ENCODE assay signal across 19 cellular contexts in genomic region chr3:33900809-33901505, GRCh38.
"Had no signal": no experiment of that assay in that cellular context is flagged by ENCODE, and none has a peak within 500 bp of the region (broad histone marks: within the 10 kb centered on the region; RNA-seq: fewer than 3 reads in every experiment).

No MANE protein-coding gene starts in this region.

- DNase-seq: activated CD4-positive, alpha-beta T cell treated with anti-CD3 and anti-CD28 coated beads, Interleukin-2, amount 10 ng/mL, durations not matched to agents 7 days and 5 days; activated naive CD4-positive, alpha-beta T cell; activated naive CD8-positive, alpha-beta T cell treated with anti-CD3 and anti-CD28 coated beads, Interleukin-2, amount 10 ng/mL, durations not matched to agents 7 days and 5 days; esophagus squamous epithelium; foreskin melanocyte; heart right ventricle; left ventricle myocardium inferior; natural killer cell; nucleus accumbens; stimulated activated CD4-positive, alpha-beta T cell treated with anti-CD3 and anti-CD28 coated beads, Interleukin-15, amount 100 ng/mL, for 24 hours; stimulated activated CD4-positive, alpha-beta T cell treated with anti-CD3 and anti-CD28 coated beads, Interleukin-4, amount 100 ng/mL, for 24 hours; stimulated activated naive CD4-positive, alpha-beta T cell; substantia nigra; T-helper 17 cell; transverse colon had no signal

- H3K27me3 ChIP-seq: esophagus squamous epithelium, heart right ventricle, transverse colon had no signal

- H3K27ac Mint-ChIP-seq: activated CD4-positive, alpha-beta T cell treated with anti-CD3 and anti-CD28 coated beads, Interleukin-2, amount 10 ng/mL, durations not matched to agents 7 days and 5 days; activated naive CD8-positive, alpha-beta T cell treated with anti-CD3 and anti-CD28 coated beads, Interleukin-2, amount 10 ng/mL, durations not matched to agents 7 days and 5 days; activated T-helper 1 cell treated with anti-CD3 and anti-CD28 coated beads, Interleukin-12 subunit alpha, Interleukin-12 subunit beta, Interleukin-2, Interleukin-4 antibody, amounts not matched to agents 30 ng/mL and 10 ng/mL and 1 ng/mL, durations not matched to agents 14 hours and 24 hours and 36 hours; brain; natural killer cell; T-helper 17 cell had no signal

- H3K36me3 ChIP-seq: esophagus squamous epithelium, heart right ventricle, left ventricle myocardium inferior, transverse colon had no signal

- H3K9me3 ChIP-seq: esophagus squamous epithelium, heart right ventricle, left ventricle myocardium inferior, transverse colon had no signal

- H3K4me3 Mint-ChIP-seq: activated CD4-positive, alpha-beta T cell treated with anti-CD3 and anti-CD28 coated beads, Interleukin-2, amount 10 ng/mL, durations not matched to agents 7 days and 5 days; activated naive CD8-positive, alpha-beta T cell treated with anti-CD3 and anti-CD28 coated beads, Interleukin-2, amount 10 ng/mL, durations not matched to agents 7 days and 5 days; activated T-helper 1 cell treated with anti-CD3 and anti-CD28 coated beads, Interleukin-12 subunit alpha, Interleukin-12 subunit beta, Interleukin-2, Interleukin-4 antibody, amounts not matched to agents 30 ng/mL and 10 ng/mL and 1 ng/mL, durations not matched to agents 14 hours and 24 hours and 36 hours; central memory CD8-positive, alpha-beta T cell; natural killer cell; T-helper 17 cell had no signal

- H3K4me1 Mint-ChIP-seq: activated CD4-positive, alpha-beta T cell treated with anti-CD3 and anti-CD28 coated beads, Interleukin-2, amount 10 ng/mL, durations not matched to agents 7 days and 5 days; activated naive CD8-positive, alpha-beta T cell treated with anti-CD3 and anti-CD28 coated beads, Interleukin-2, amount 10 ng/mL, durations not matched to agents 7 days and 5 days; brain; central memory CD8-positive, alpha-beta T cell; natural killer cell; T-helper 17 cell had no signal

- H3K4me3 ChIP-seq: coronary artery, esophagus squamous epithelium, heart right ventricle, left ventricle myocardium inferior, transverse colon had no signal

- H3K27ac ChIP-seq: coronary artery, esophagus squamous epithelium, heart right ventricle, left ventricle myocardium inferior, transverse colon had no signal

- H3K36me3 Mint-ChIP-seq: activated naive CD8-positive, alpha-beta T cell treated with anti-CD3 and anti-CD28 coated beads, Interleukin-2, amount 10 ng/mL, durations not matched to agents 7 days and 5 days; brain; natural killer cell had no signal

- H3K27me3 Mint-ChIP-seq: activated CD4-positive, alpha-beta T cell treated with anti-CD3 and anti-CD28 coated beads, Interleukin-2, amount 10 ng/mL, durations not matched to agents 7 days and 5 days; central memory CD8-positive, alpha-beta T cell had no signal

- H3K9me3 Mint-ChIP-seq: activated CD4-positive, alpha-beta T cell treated with anti-CD3 and anti-CD28 coated beads, Interleukin-2, amount 10 ng/mL, durations not matched to agents 7 days and 5 days; activated naive CD8-positive, alpha-beta T cell treated with anti-CD3 and anti-CD28 coated beads, Interleukin-2, amount 10 ng/mL, durations not matched to agents 7 days and 5 days; activated T-helper 1 cell treated with anti-CD3 and anti-CD28 coated beads, Interleukin-12 subunit alpha, Interleukin-12 subunit beta, Interleukin-2, Interleukin-4 antibody, amounts not matched to agents 30 ng/mL and 10 ng/mL and 1 ng/mL, durations not matched to agents 14 hours and 24 hours and 36 hours; central memory CD8-positive, alpha-beta T cell; natural killer cell had no signal

- H3K4me1 ChIP-seq: heart right ventricle, left ventricle myocardium inferior, transverse colon had no signal

- ATAC-seq: heart right ventricle, natural killer cell, T-helper 17 cell had no signal
